In the genomic region with DNA sequence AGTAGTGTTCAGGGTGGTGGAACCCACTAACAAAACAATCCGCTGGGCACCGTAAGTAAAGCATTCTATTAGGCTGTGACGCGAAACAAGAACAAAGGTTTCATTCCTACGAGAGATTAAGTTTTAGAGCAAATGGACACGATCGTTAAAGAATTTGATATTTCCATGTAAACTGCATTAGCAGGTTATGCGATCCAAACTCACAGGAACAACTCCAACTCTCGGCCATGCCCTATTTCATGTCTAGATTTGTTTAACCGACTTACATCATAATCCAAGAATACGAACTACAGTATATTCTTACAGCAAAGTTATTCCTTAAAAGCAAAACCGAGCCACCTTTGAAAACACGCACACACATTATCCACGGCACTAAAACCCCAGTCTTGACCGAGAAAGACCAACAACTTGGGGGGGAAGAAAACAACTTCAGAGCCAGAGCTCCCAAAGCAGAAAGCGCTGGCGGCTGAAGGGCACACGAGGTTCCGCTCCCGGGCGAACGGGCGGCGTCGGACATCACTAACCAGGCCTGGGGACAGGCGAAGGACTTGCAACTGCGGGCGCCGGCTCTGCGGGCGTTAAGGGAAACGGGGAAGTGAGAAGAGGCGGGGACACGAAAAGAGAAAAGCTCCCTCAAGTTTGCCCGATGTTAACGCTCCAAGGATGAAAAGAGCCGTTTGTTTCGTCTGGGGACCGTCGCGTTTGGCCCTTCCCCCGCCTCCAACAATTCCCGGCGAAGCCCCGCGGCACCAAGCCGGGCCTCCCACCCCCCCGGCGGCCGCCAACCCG, we compare ENCODE assay signal across 8 cellular contexts. TPM values are rescaled to one million over a fixed set of nuclear protein-coding genes. Genes with fewer than 3 reads are reported as not detected.
DNase-seq lines count a peak whose midpoint lies in the region; ATAC-seq and TF ChIP-seq lines count a peak whose summit lies in the region.

No MANE protein-coding gene starts in this region.

- H3K9me3 ChIP-seq in cardiac muscle cell (ENCODE audit: low read depth) (no peaks in the 10 kb centered on the region), osteoblast (ENCODE audit: low read depth, low read length) (no peaks in the 10 kb centered on the region)

- no peak for TF ChIP-seq CTCF in cardiac muscle cell (IDR thresholded peaks at IDR 0.05; ENCODE audit: low read depth, low read length)
- no peak for TF ChIP-seq CTCF in osteoblast (IDR thresholded peaks at IDR 0.05; ENCODE audit: extremely low read depth, low read depth, low read length)

- H3K9me3 Mint-ChIP-seq in activated naive CD8-positive, alpha-beta T cell (ENCODE audit: low read depth) = no peaks in the 10 kb centered on the region

- H3K36me3 ChIP-seq in cardiac muscle cell (no peaks in the 10 kb centered on the region), osteoblast (ENCODE audit: insufficient read depth, low read length) (no peaks in the 10 kb centered on the region)

- H2AFZ ChIP-seq in osteoblast (ENCODE audit: low read length) = peak overlapping the region; percentile 89

- H3K4me1 ChIP-seq in cardiac muscle cell (ENCODE audit: low read depth) (peaks cover 16% of the 10 kb centered on the region), osteoblast (ENCODE audit: insufficient read depth, low read length) (peaks cover 6% of the 10 kb centered on the region)

- peak; percentile 50 for DNase-seq in AG20443 (ENCODE audit: low spot score)
- peak; percentile 16 for DNase-seq in NCI-H526 treated with DMSO at 0.1 percent for 48 hours (lab: John Stamatoyannopoulos, UW)
- DNase-seq in cardiac muscle cell (ENCODE audit: low read depth in 1 of 2, low spot score in 1 of 2) = peak; percentile 59 to 77
- DNase-seq in osteoblast (ENCODE audit: insufficient read length, low spot score, missing footprints) = peak; percentile 85
- no peak for DNase-seq in activated effector memory CD4-positive, alpha-beta T cell treated with anti-CD3 and anti-CD28 coated beads, Interleukin-2, amount 50 U/mL, for 16 hours

- H3K79me2 ChIP-seq in osteoblast (ENCODE audit: insufficient read depth, low read length) = peaks cover 41% of the 10 kb centered on the region

- H3K4me3 Mint-ChIP-seq in activated naive CD8-positive, alpha-beta T cell = peak overlapping the region; percentile 95

- no peaks in the 10 kb centered on the region for H3K36me3 Mint-ChIP-seq in activated naive CD8-positive, alpha-beta T cell

- H3K27me3 Mint-ChIP-seq in activated naive CD8-positive, alpha-beta T cell = no peaks in the 10 kb centered on the region

- H3K27me3 ChIP-seq in cardiac muscle cell = no peaks in the 10 kb centered on the region
- no peaks in the 10 kb centered on the region for H3K27me3 ChIP-seq in osteoblast (ENCODE audit: insufficient read depth, low read length)

- H3K4me3 ChIP-seq in cardiac muscle cell (peak overlapping the region; percentile 75), osteoblast (ENCODE audit: insufficient read depth, low read length) (peak overlapping the region; percentile 87)

- peak overlapping the region; percentile 83 for H3K27ac ChIP-seq in cardiac muscle cell
- H3K27ac ChIP-seq in osteoblast (ENCODE audit: low read depth, low read length) = peak overlapping the region; percentile 68

- peak overlapping the region; percentile 89 for H3K4me2 ChIP-seq in osteoblast (ENCODE audit: insufficient read depth, low read length)

- peaks cover 8% of the 10 kb centered on the region for H4K20me1 ChIP-seq in osteoblast (ENCODE audit: insufficient read depth, low read length)

- H3K27ac Mint-ChIP-seq in activated naive CD8-positive, alpha-beta T cell = peak overlapping the region; percentile 85

- ATAC-seq in GM18498 (IDR thresholded peaks at IDR 0.05; ENCODE audit: unreplicated experiment) (peak; percentile 6), HG03097 (IDR thresholded peaks at IDR 0.05; ENCODE audit: low FRiP score, unreplicated experiment) (peak; percentile 10)

- peaks cover 33% of the 10 kb centered on the region for H3K4me1 Mint-ChIP-seq in activated naive CD8-positive, alpha-beta T cell (ENCODE audit: low read depth)

RNA-seq across cellular contexts. Expression of a gene that starts 0.7 kb away (rescaled TPM):
- total RNA-seq in cardiac muscle cell = 18.5 and 22.4 TPM in 2 replicates
- polyA plus RNA-seq in cardiac muscle cell = 11.4 and 14.5 TPM in 2 replicates
- 28.9 and 34.7 TPM in 2 replicates for total RNA-seq in osteoblast
